ENCODE assay signal across 22 cellular contexts in genomic region chr5:151800527-151800926, GRCh38. TPM values are rescaled to one million over a fixed set of nuclear protein-coding genes. Genes with fewer than 3 reads are reported as not detected.
DNase-seq lines count a peak whose midpoint lies in the region; ATAC-seq, FAIRE-seq and TF ChIP-seq lines count a peak whose summit lies in the region.
"Had no signal": no experiment of that assay in that cellular context is flagged by ENCODE, and none has a peak within 500 bp of the region (broad histone marks: within the 10 kb centered on the region; RNA-seq: fewer than 3 reads in every experiment).

No MANE protein-coding gene starts in this region.

- TF ChIP-seq CTCF in HL-60 (IDR thresholded peaks at IDR 0.05; ENCODE audit: insufficient read depth, low read length) (no peak), GM12878 (IDR thresholded peaks at IDR 0.05 in 2 of 3, conservative IDR thresholded peaks at IDR 0.05 in 1 of 3; ENCODE audit: control insufficient read depth in 2 of 3, extremely low read depth in 1 of 3, insufficient read depth in 1 of 3, low read depth in 3 of 3, low read length in 3 of 3) (no peak), pancreas (IDR thresholded peaks at IDR 0.05) (no peak)

- H3K4me1 ChIP-seq in GM12878 (ENCODE audit: control insufficient read depth, insufficient read depth, low read length) (no peaks in the 10 kb centered on the region), pancreas (no peaks in the 10 kb centered on the region)
- H3K4me1 ChIP-seq: psoas muscle had no signal

- TF ChIP-seq RAD21 in GM12878 (IDR thresholded peaks at IDR 0.05; ENCODE audit: insufficient read depth, low read depth, low read length), result no peak

- CTCF ChIA-PET in GM12878 (lab: Yijun Ruan, JAX), result interaction anchor here (0.8 to 2.4 kb wide), 6 partner anchors 10 to 343 kb away, joined by 3 to 10 read pairs (median 3); no protein-coding TSS in a partner anchor

- 54% methylated on average over 2 of the region's 2 CpGs for WGBS in GM12878 (ENCODE audit: insufficient coverage, insufficient replicate concordance, low lambda C conversion rate, missing lambda C conversion rate)
- WGBS in pancreas, 2 donors, result 81 to 82% methylated on average over 2 of the region's 2 CpGs

- no peak for TF ChIP-seq POLR2A in GM12878 (IDR thresholded peaks at IDR 0.05; ENCODE audit: low read depth, low read length)

- H3K4me3 ChIP-seq in HL-60 (replicated peaks; ENCODE audit: insufficient read depth, low read length) (no peak overlapping the region), GM12878 (no peak overlapping the region), pancreas (no peak overlapping the region)
- H3K4me3 ChIP-seq: psoas muscle had no signal

- in situ Hi-C loops in GM12878 (cut with MboI), result no loop called here

- no peak overlapping the region for H2AFZ ChIP-seq in GM12878 (ENCODE audit: control insufficient read depth, low read depth, low read length)

- H3K9me3 ChIP-seq in GM12878 (replicated peaks; ENCODE audit: control insufficient read depth, insufficient read depth, low read length) (no peaks in the 10 kb centered on the region), pancreas (no peaks in the 10 kb centered on the region)
- H3K9me3 ChIP-seq: psoas muscle had no signal

- H4K20me1 ChIP-seq in GM12878 (ENCODE audit: control insufficient read depth, insufficient read depth), result no peaks in the 10 kb centered on the region; the same call in 1 of the 2 replicates

- ATAC-seq in GM18508 (IDR thresholded peaks at IDR 0.05; ENCODE audit: insufficient read depth, unreplicated experiment) (peak; percentile 48), GM12878 (peak; percentile 52), pancreas (no peak)
- ATAC-seq: foreskin keratinocyte, HepG2, psoas muscle, SK-N-SH treated with all-trans-retinoic acid at 6 μM for 48 hours had no signal

- intact Hi-C loops in GM12878 (cut with micrococcal nuclease; ENCODE audit: unreplicated experiment) (no loop called here), pancreas (cut with DNase I) (no loop called here)

- H3K4me2 ChIP-seq in GM12878 (ENCODE audit: control insufficient read depth, insufficient read depth), result no peak overlapping the region

- H3K27ac ChIP-seq in HL-60 (replicated peaks), result peak overlapping the region; percentile 50
- H3K27ac ChIP-seq in GM12878 (ENCODE audit: control insufficient read depth, insufficient read depth), result no peak overlapping the region
- H3K27ac ChIP-seq in pancreas, result no peak overlapping the region
- H3K27ac ChIP-seq: foreskin keratinocyte, psoas muscle, WERI-Rb-1 had no signal

- DNase-seq in AML-193 (lab: John Stamatoyannopoulos, UW) (peak; percentile 20 to 28), HL-60 (ENCODE audit: low read depth in 1 of 2, low spot score in 1 of 2) (peak; percentile 67 to 70), GM12878 (ENCODE audit: low read depth, low spot score) (no peak), NCI-H2171 treated with DMSO at 0.1 percent for 48 hours (lab: John Stamatoyannopoulos, UW) (no peak), pancreas (no peak), NCI-H2029 treated with DMSO at 0.1 percent for 48 hours (lab: John Stamatoyannopoulos, UW) (no peak)
- DNase-seq: activated CD4-positive, alpha-beta T cell treated with anti-CD3 and anti-CD28 coated beads, Interleukin-2, amount 50 U/mL, for 4 hours; activated naive CD4-positive, alpha-beta T cell treated with anti-CD3 and anti-CD28 coated beads, Interleukin-2, amount 10 ng/mL, durations not matched to agents 7 days and 5 days; DMS 273 treated with DMSO at 0.1 percent for 48 hours; effector CD4-positive, alpha-beta T cell; foreskin keratinocyte; NCI-H1436 treated with DMSO at 0.1 percent for 48 hours; NCI-H524; nephron progenitor cell; psoas muscle; WERI-Rb-1 had no signal

- FAIRE-seq in GM12878 (lab: Jason Lieb, UNC) (no peak), pancreas (lab: Jason Lieb, UNC) (no peak)
- FAIRE-seq: astrocyte, G401.6, HepG2, urothelium cell line had no signal

- no peak for TF ChIP-seq EP300 in GM12878 (IDR thresholded peaks at IDR 0.05; ENCODE audit: borderline replicate concordance in 1 of 2, control insufficient read depth in 1 of 2, low read depth in 2 of 2, low read length in 2 of 2)

- no peak overlapping the region for H3K9ac ChIP-seq in GM12878 (ENCODE audit: control insufficient read depth, insufficient read depth, low read length)

- H3K36me3 ChIP-seq in GM12878 (ENCODE audit: control insufficient read depth in 2 of 2, insufficient read depth in 2 of 2, low read length in 1 of 2), result peaks cover 11 to 56% of the 10 kb centered on the region in 2 experiments
- H3K36me3 ChIP-seq in pancreas, result peaks cover 0 to 86% (median 7%) of the 10 kb centered on the region in 3 donors

- SMC1A ChIA-PET in GM12878 (lab: Charles Lee; ENCODE audit: uncharacterized antibody, unreplicated experiment), result interaction anchor here (1.2 to 2.6 kb wide), 4 partner anchors 9 to 277 kb away, joined by 3 to 12 read pairs (median 4); no protein-coding TSS in a partner anchor

- H3K27me3 ChIP-seq in HL-60 (ENCODE audit: insufficient read depth, poor library complexity, severe bottlenecking), result no peaks in the 10 kb centered on the region
- no peaks in the 10 kb centered on the region for H3K27me3 ChIP-seq in GM12878 (replicated peaks in 1 of 2; ENCODE audit: control insufficient read depth in 2 of 2, insufficient read depth in 2 of 2, low read length in 1 of 2)
- no peaks in the 10 kb centered on the region for H3K27me3 ChIP-seq in pancreas
- H3K27me3 ChIP-seq: foreskin keratinocyte had no signal

- BruUV-seq in GM12878 (replicated peaks; lab: Mats Ljungman, UMichigan), result no TSS peak

- POLR2A ChIA-PET in GM12878 (lab: Charles Lee), result interaction anchor here (0.6 to 1.0 kb wide), 2 partner anchors 27 to 101 kb away, joined by 3 read pairs; no protein-coding TSS in a partner anchor

- RAD21 ChIA-PET in GM12878 (lab: Charles Lee; ENCODE audit: unreplicated experiment), result interaction anchor here (0.9 kb wide), 1 partner anchor 10 kb away, joined by 3 read pairs; no protein-coding TSS in a partner anchor

- no peaks in the 10 kb centered on the region for H3K79me2 ChIP-seq in GM12878 (ENCODE audit: control insufficient read depth, insufficient read depth, low read length)

TF ChIP-seq in GM12878, 131 proteins besides CTCF, POLR2A, EP300 and RAD21:
- peak; percentile 35; the same call in 1 of the 2 replicates for TF ChIP-seq ZNF384 (IDR thresholded peaks at IDR 0.05; ENCODE audit: borderline replicate concordance, low read depth, low read length)
- TF ChIP-seq ASH2L (IDR thresholded peaks at IDR 0.05; ENCODE audit: borderline replicate concordance, low read depth), result no peak
- TF ChIP-seq BCL3 (IDR thresholded peaks at IDR 0.05; ENCODE audit: borderline replicate concordance, insufficient read depth, low read depth, low read length, poor library complexity, severe bottlenecking), result no peak
TF ChIP-seq in GM12878: peak in this region for 1.

RNA-seq across cellular contexts. Expression of gene G3BP1, which starts 28.8 kb away (rescaled TPM):
- 192 and 198 TPM in 2 replicates for total RNA-seq in GM12878 (2013; cell fraction: nucleolus; rRNA removed)
- total RNA-seq in GM12878 (2014; rRNA removed) (137 and 148 TPM in 2 replicates), GM12878 (2014; rRNA removed; fragmentation: Illumina TruSeq; extraction: Trizol) (182 and 190 TPM in 2 replicates), GM12878 (2021) (255 and 269 TPM in 2 replicates), pancreas (10 to 100 TPM; 43.3 to 94.8 (median 75.0) TPM)
- 39.6 TPM for polyA plus RNA-seq in GM12878 (2011; ENCODE audit: low read depth)
- polyA plus RNA-seq in GM12878 (2011; rRNA removed) (113 and 119 TPM in 2 replicates), GM12878 (2014; fragmentation: Illumina TruSeq; extraction: Trizol) (158 TPM in 2 replicates), GM12878 (2014; fragmentation: Nextera tagmentation; extraction: Ambion mirVana) (10 to 100 TPM; 49.7 to 52.7 TPM), GM12878 (2014; rRNA removed) (86.7 and 87.0 TPM in 2 replicates), GM12878 (2016; fragmentation: Nextera tagmentation; extraction: Ambion mirVana) (100 to 1,000 TPM; 416 to 438 TPM), pancreas (10 to 100 TPM in 1 of 2 donors, 1 to 10 TPM in 1; 7.8 to 15.6 TPM)
- 57.4 and 66.1 TPM in 2 replicates for polyA plus RNA-seq in GM12878 (2011; cell fraction: cytosol; rRNA removed)
- polyA plus RNA-seq in GM12878 (2011; cell fraction: nucleus; rRNA removed), result 40.4 and 54.9 TPM in 2 replicates
- polyA plus RNA-seq in GM12878 (2012), result 70.4 and 72.8 TPM in 2 replicates
- polyA minus RNA-seq in GM12878 (2011; rRNA and poly(A)+ RNA removed), result 140 and 194 TPM in 2 replicates
- 67.5 and 113 TPM in 2 replicates for polyA minus RNA-seq in GM12878 (2011; cell fraction: cytosol; rRNA and poly(A)+ RNA removed)
- 80.6 and 162 TPM in 2 replicates for polyA minus RNA-seq in GM12878 (2011; cell fraction: nucleus; rRNA and poly(A)+ RNA removed)

RNA-seq across cellular contexts. Expression of gene ATOX1, which starts 42.1 kb away (rescaled TPM):
- total RNA-seq in GM12878 (2013; cell fraction: nucleolus; rRNA removed), result 94.2 and 105 TPM in 2 replicates
- 136 and 139 TPM in 2 replicates for total RNA-seq in GM12878 (2014; rRNA removed)
- total RNA-seq in GM12878 (2014; rRNA removed; fragmentation: Illumina TruSeq; extraction: Trizol), result 130 and 139 TPM in 2 replicates
- total RNA-seq in GM12878 (2021), result 140 and 158 TPM in 2 replicates
- 89.5 TPM for polyA plus RNA-seq in GM12878 (2011; ENCODE audit: low read depth)
- 94.4 and 161 TPM in 2 replicates for polyA plus RNA-seq in GM12878 (2011; rRNA removed)
- 375 and 451 TPM in 2 replicates for polyA plus RNA-seq in GM12878 (2011; cell fraction: cytosol; rRNA removed)
- polyA plus RNA-seq in GM12878 (2011; cell fraction: nucleus; rRNA removed), result 134 and 141 TPM in 2 replicates
- 153 and 189 TPM in 2 replicates for polyA plus RNA-seq in GM12878 (2012)
- 138 and 231 TPM in 2 replicates for polyA plus RNA-seq in GM12878 (2014; fragmentation: Illumina TruSeq; extraction: Trizol)
- polyA plus RNA-seq in GM12878 (2014; fragmentation: Nextera tagmentation; extraction: Ambion mirVana), result 100 to 1,000 TPM; 576 to 642 TPM
- 237 and 259 TPM in 2 replicates for polyA plus RNA-seq in GM12878 (2014; rRNA removed)
- 100 to 1,000 TPM; 377 to 419 TPM for polyA plus RNA-seq in GM12878 (2016; fragmentation: Nextera tagmentation; extraction: Ambion mirVana)
- polyA minus RNA-seq in GM12878 (2011; rRNA and poly(A)+ RNA removed), result 179 and 269 TPM in 2 replicates
- 52.4 and 56.0 TPM in 2 replicates for polyA minus RNA-seq in GM12878 (2011; cell fraction: cytosol; rRNA and poly(A)+ RNA removed)
- polyA minus RNA-seq in GM12878 (2011; cell fraction: nucleus; rRNA and poly(A)+ RNA removed), result 54.5 and 83.6 TPM in 2 replicates
- 10 to 100 TPM; 12.9 to 30.5 (median 18.6) TPM for total RNA-seq in pancreas
- polyA plus RNA-seq in pancreas, result 10 to 100 TPM; 49.9 to 63.2 TPM

Comparison
In these comparisons a context has a peak if more than half of its experiments do, and no peak if none do; other contexts are left out.
1. DNase-seq: peak in AML-193 (2 of 2) and HL-60 (2 of 2); none in GM12878 (single experiment), NCI-H2171 treated with DMSO at 0.1 percent for 48 hours (single experiment), pancreas (0 of 6) and NCI-H2029 treated with DMSO at 0.1 percent for 48 hours (single experiment).
2. ATAC-seq: peak in GM18508 (single experiment) and GM12878 (single experiment); none in pancreas (0 of 4).